8 cellular contexts compared by ENCODE assay signal in genomic region chr10:102645388-102645740, GRCh38. TPM values are rescaled to one million over a fixed set of nuclear protein-coding genes. Genes with fewer than 3 reads are reported as not detected.
DNase-seq lines count a peak whose midpoint lies in the region; ATAC-seq and TF ChIP-seq lines count a peak whose summit lies in the region.

No MANE protein-coding gene starts in this region.

- intact Hi-C loops in A673 (cut with micrococcal nuclease; ENCODE audit: unreplicated experiment) = loop anchor here (1.0 to 10.0 kb wide), 2 partner anchors 143 to 251 kb away; partner anchors contain the start of genes ACTR1A and NFKB2

- peaks cover 13% of the 10 kb centered on the region; the same call in 1 of the 2 replicates for H4K20me1 ChIP-seq in GM23338 (replicated peaks; ENCODE audit: insufficient read depth)

- peaks cover 11% of the 10 kb centered on the region; the same call in 1 of the 2 replicates for H3F3A ChIP-seq in GM23338 (replicated peaks; ENCODE audit: low read depth)

- DNase-seq in A673 (ENCODE audit: low spot score) (peak; percentile 48), GM23338 (ENCODE audit: low spot score) (peak; percentile 63), OCI-M1 (lab: John Stamatoyannopoulos, UW) (peak; percentile 94), cardiac muscle cell (ENCODE audit: low read depth in 1 of 2, low spot score in 1 of 2) (peak in 1 of 2 donors; percentile 68), osteocyte (ENCODE audit: extremely low spot score, unreplicated experiment) (no peak), cortex of kidney (lab: John Stamatoyannopoulos, UW) (no peak)
- no peak for DNase-seq in activated naive CD8-positive, alpha-beta T cell treated with anti-CD3 and anti-CD28 coated beads, Interleukin-2, amount 10 ng/mL, durations not matched to agents 7 days and 5 days

- H3K9me3 Mint-ChIP-seq in GM23338 (no peaks in the 10 kb centered on the region), osteocyte (ENCODE audit: unreplicated experiment) (no peaks in the 10 kb centered on the region)
- no peaks in the 10 kb centered on the region for H3K9me3 Mint-ChIP-seq in activated naive CD8-positive, alpha-beta T cell treated with anti-CD3 and anti-CD28 coated beads, Interleukin-2, amount 10 ng/mL, durations not matched to agents 7 days and 5 days

- no peaks in the 10 kb centered on the region for H3K36me3 ChIP-seq in A673 (ENCODE audit: insufficient read depth, low read length, poor library complexity, severe bottlenecking)
- H3K36me3 ChIP-seq in GM23338 (ENCODE audit: insufficient read depth) = no peaks in the 10 kb centered on the region
- no peaks in the 10 kb centered on the region for H3K36me3 ChIP-seq in cardiac muscle cell

- H3K27ac ChIP-seq in A673 (ENCODE audit: low read depth, low read length, poor library complexity, severe bottlenecking) (peak overlapping the region; percentile 88), GM23338 (ENCODE audit: low read depth) (peak overlapping the region; percentile 69; the same call in 1 of the 2 replicates), cardiac muscle cell (peak overlapping the region; percentile 96)

- no peaks in the 10 kb centered on the region for H3K9me2 ChIP-seq in GM23338 (ENCODE audit: insufficient read depth)

- H3K4me1 Mint-ChIP-seq in GM23338 (peaks cover 37% of the 10 kb centered on the region), osteocyte (ENCODE audit: unreplicated experiment) (peaks cover 45% of the 10 kb centered on the region)
- peaks cover 41% of the 10 kb centered on the region for H3K4me1 Mint-ChIP-seq in activated naive CD8-positive, alpha-beta T cell treated with anti-CD3 and anti-CD28 coated beads, Interleukin-2, amount 10 ng/mL, durations not matched to agents 7 days and 5 days

- H3K4me3 ChIP-seq in A673 (ENCODE audit: low read depth, low read length, poor library complexity, severe bottlenecking) = peak overlapping the region; percentile 96
- H3K4me3 ChIP-seq in GM23338 = peak overlapping the region; percentile 86
- peak overlapping the region; percentile 74 for H3K4me3 ChIP-seq in cardiac muscle cell

- peak overlapping the region; percentile 95 for H3K4me2 ChIP-seq in GM23338

- H3K9me3 ChIP-seq in A673 (ENCODE audit: low read depth, low read length, poor library complexity, severe bottlenecking) = no peaks in the 10 kb centered on the region
- no peaks in the 10 kb centered on the region for H3K9me3 ChIP-seq in cardiac muscle cell (ENCODE audit: low read depth)

- H3K27me3 ChIP-seq in A673 (replicated peaks; ENCODE audit: insufficient read depth, low read depth, low read length, poor library complexity) = no peaks in the 10 kb centered on the region
- 0 out of 2 replicates have a peak, but pooled peaks cover 3% of the 10 kb centered on the region for H3K27me3 ChIP-seq in GM23338 (ENCODE audit: insufficient read depth)
- H3K27me3 ChIP-seq in cardiac muscle cell = no peaks in the 10 kb centered on the region

- CTCF ChIA-PET in A673 (lab: Charles Lee) = interaction anchor here (1.2 kb wide), 1 partner anchor 69 kb away, joined by 3 read pairs; the partner anchor contains the start of genes ARL3 and SFXN2

- ATAC-seq in GM23338 (peak; percentile 0; the same call in 2 of the 3 replicates), HG02678 (IDR thresholded peaks at IDR 0.05; ENCODE audit: unreplicated experiment) (no peak)
- no peak for ATAC-seq in activated naive CD8-positive, alpha-beta T cell treated with anti-CD3 and anti-CD28 coated beads, Interleukin-2, amount 10 ng/mL, durations not matched to agents 7 days and 5 days (ENCODE audit: low read depth)

- BruUV-seq in A673 (replicated peaks; lab: Mats Ljungman, UMichigan) = no TSS peak

- H3K27me3 Mint-ChIP-seq in GM23338 (ENCODE audit: insufficient read depth, low read depth, poor library complexity) = peaks cover 25% of the 10 kb centered on the region
- H3K27me3 Mint-ChIP-seq in activated naive CD8-positive, alpha-beta T cell treated with anti-CD3 and anti-CD28 coated beads, Interleukin-2, amount 10 ng/mL, durations not matched to agents 7 days and 5 days = no peaks in the 10 kb centered on the region
- H3K27me3 Mint-ChIP-seq in osteocyte (ENCODE audit: unreplicated experiment) = no peaks in the 10 kb centered on the region

- H3K4me3 Mint-ChIP-seq in GM23338 = peak overlapping the region; percentile 95
- peak overlapping the region; percentile 87 for H3K4me3 Mint-ChIP-seq in activated naive CD8-positive, alpha-beta T cell treated with anti-CD3 and anti-CD28 coated beads, Interleukin-2, amount 10 ng/mL, durations not matched to agents 7 days and 5 days
- H3K4me3 Mint-ChIP-seq in osteocyte (ENCODE audit: unreplicated experiment) = peak overlapping the region; percentile 94

- POLR2A ChIA-PET in A673 (lab: Charles Lee; ENCODE audit: low non-redundant PET) = no interaction called here
- POLR2A ChIA-PET in activated naive CD8-positive, alpha-beta T cell treated with anti-CD3 and anti-CD28 coated beads, Interleukin-2, amount 10 ng/mL, durations not matched to agents 7 days and 5 days (lab: Charles Lee) = interaction anchor here (0.6 to 3.9 kb wide), 14 partner anchors 10 to 799 kb away, joined by 3 to 73 read pairs (median 10); partner anchors contain the start of genes ARL3, SFXN2 and SUFU

- no peak overlapping the region; the same call in 1 of the 2 replicates for H3K27ac Mint-ChIP-seq in GM23338
- peak overlapping the region; percentile 94 for H3K27ac Mint-ChIP-seq in activated naive CD8-positive, alpha-beta T cell treated with anti-CD3 and anti-CD28 coated beads, Interleukin-2, amount 10 ng/mL, durations not matched to agents 7 days and 5 days
- H3K27ac Mint-ChIP-seq in osteocyte (ENCODE audit: unreplicated experiment) = peak overlapping the region; percentile 98

- H3K36me3 Mint-ChIP-seq in GM23338 (ENCODE audit: low read depth) (no peaks in the 10 kb centered on the region; the same call in 2 of the 3 replicates), osteocyte (ENCODE audit: unreplicated experiment) (no peaks in the 10 kb centered on the region)
- peaks cover 8% of the 10 kb centered on the region for H3K36me3 Mint-ChIP-seq in activated naive CD8-positive, alpha-beta T cell treated with anti-CD3 and anti-CD28 coated beads, Interleukin-2, amount 10 ng/mL, durations not matched to agents 7 days and 5 days

- H3K4me1 ChIP-seq in A673 (ENCODE audit: insufficient read depth, low read length, poor library complexity, severe bottlenecking) (peaks cover 14% of the 10 kb centered on the region), GM23338 (ENCODE audit: insufficient read depth) (peaks cover 28% of the 10 kb centered on the region), cardiac muscle cell (ENCODE audit: low read depth) (peaks cover 31% of the 10 kb centered on the region)

- peaks cover 51% of the 10 kb centered on the region for H3K79me2 ChIP-seq in GM23338 (replicated peaks; ENCODE audit: insufficient read depth)

- TF ChIP-seq CTCF in A673 (conservative IDR thresholded peaks at IDR 0.05; ENCODE audit: low read depth, low read length) (no peak), GM23338 (conservative IDR thresholded peaks at IDR 0.05; ENCODE audit: low read depth in 2 of 2) (no peak), cardiac muscle cell (IDR thresholded peaks at IDR 0.05; ENCODE audit: low read depth, low read length) (no peak), osteocyte (IDR thresholded peaks at IDR 0.05) (no peak)

- H2AFZ ChIP-seq in GM23338 = peak overlapping the region; percentile 47

TF ChIP-seq in GM23338, 12 proteins besides CTCF, POLR2A, EP300 and RAD21 (continues in another document):
- TF ChIP-seq, protein P1, sequence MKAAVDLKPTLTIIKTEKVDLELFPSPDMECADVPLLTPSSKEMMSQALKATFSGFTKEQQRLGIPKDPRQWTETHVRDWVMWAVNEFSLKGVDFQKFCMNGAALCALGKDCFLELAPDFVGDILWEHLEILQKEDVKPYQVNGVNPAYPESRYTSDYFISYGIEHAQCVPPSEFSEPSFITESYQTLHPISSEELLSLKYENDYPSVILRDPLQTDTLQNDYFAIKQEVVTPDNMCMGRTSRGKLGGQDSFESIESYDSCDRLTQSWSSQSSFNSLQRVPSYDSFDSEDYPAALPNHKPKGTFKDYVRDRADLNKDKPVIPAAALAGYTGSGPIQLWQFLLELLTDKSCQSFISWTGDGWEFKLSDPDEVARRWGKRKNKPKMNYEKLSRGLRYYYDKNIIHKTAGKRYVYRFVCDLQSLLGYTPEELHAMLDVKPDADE (IDR thresholded peaks at IDR 0.05) = no peak; the same call in 1 of the 2 replicates
- TF ChIP-seq EZH2 (IDR thresholded peaks at IDR 0.05; ENCODE audit: low read depth, unreplicated experiment) = no peak
- no peak for TF ChIP-seq JUNB (IDR thresholded peaks at IDR 0.05; ENCODE audit: unreplicated experiment)
- no peak for TF ChIP-seq POLR2AphosphoS5 (IDR thresholded peaks at IDR 0.05; ENCODE audit: low read depth)
- TF ChIP-seq STAT1 (IDR thresholded peaks at IDR 0.05; ENCODE audit: unreplicated experiment) = no peak
- TF ChIP-seq ZNF114 (CRISPR knock-in tag; IDR thresholded peaks at IDR 0.05) = no peak

RNA-seq across cellular contexts. Expression of gene TRIM8, which starts 1.1 kb away (rescaled TPM):
- total RNA-seq in A673 (2021) (29.4 and 32.0 TPM in 2 replicates), cardiac muscle cell (100 and 130 TPM in 2 replicates), osteocyte (63.9 and 66.8 TPM in 2 replicates)
- total RNA-seq in GM23338 (2014; rRNA removed; shearing (Covaris generic)) = 33.4 and 36.7 TPM in 2 replicates
- polyA plus RNA-seq in GM23338 (2016; fragmentation: Nextera tagmentation; extraction: Ambion mirVana) (15.1 and 20.2 TPM in 2 replicates), cardiac muscle cell (59.8 and 65.6 TPM in 2 replicates)
- 10 to 100 TPM; 54.7 to 55.1 TPM for total RNA-seq in activated naive CD8-positive, alpha-beta T cell treated with anti-CD3 and anti-CD28 coated beads, Interleukin-2, amount 10 ng/mL, durations not matched to agents 7 days and 5 days

Comparison
In these comparisons a context has a peak if more than half of its experiments do, and no peak if none do; other contexts are left out.
1. DNase-seq: peak in A673 (single experiment), GM23338 (single experiment) and OCI-M1 (single experiment); none in activated naive CD8-positive, alpha-beta T cell treated with anti-CD3 and anti-CD28 coated beads, Interleukin-2, amount 10 ng/mL, durations not matched to agents 7 days and 5 days (single experiment), osteocyte (single experiment) and cortex of kidney (single experiment).
2. Peak in every context shown above with its lines, with median percentiles within 50 percentile points of each other: H3K27ac ChIP-seq, H3K4me3 ChIP-seq and H3K4me3 Mint-ChIP-seq.